ENCODE assay signal across 17 cellular contexts in genomic region chr6:161198176-161198575, GRCh38.
DNase-seq lines count a peak whose midpoint lies in the region; ATAC-seq and TF ChIP-seq lines count a peak whose summit lies in the region.
"Had no signal": no experiment of that assay in that cellular context is flagged by ENCODE, and none has a peak within 500 bp of the region (broad histone marks: within the 10 kb centered on the region; RNA-seq: fewer than 3 reads in every experiment).

No MANE protein-coding gene starts in this region.

- H3K4me3 ChIP-seq in AG10803 (ENCODE audit: low read length) (no peak overlapping the region), fibroblast of the aortic adventitia (ENCODE audit: low read depth, low read length) (no peak overlapping the region)
- H3K4me3 ChIP-seq: GM12878, skin epidermis, upper lobe of right lung had no signal

- no peak for ATAC-seq in HG03432 (IDR thresholded peaks at IDR 0.05; ENCODE audit: unreplicated experiment)
- ATAC-seq: activated naive CD4-positive, alpha-beta T cell treated with anti-CD3 and anti-CD28 coated beads, Interleukin-2, amount 50 U/mL, for 72 hours; activated T-cell treated with anti-CD3 and anti-CD28 coated beads, Interleukin-2, amount 50 U/mL, for 72 hours; GM12878; upper lobe of right lung had no signal

- no peak for TF ChIP-seq CTCF in AG10803 (conservative IDR thresholded peaks at IDR 0.05; ENCODE audit: low read length)
- no peak for TF ChIP-seq CTCF in fibroblast of the aortic adventitia (IDR thresholded peaks at IDR 0.05; ENCODE audit: insufficient read depth, low read length)

- peak; percentile 67 for DNase-seq in AG10803 (ENCODE audit: low read depth)
- peak; percentile 32 for DNase-seq in M059J (ENCODE audit: low read depth)
- peak; percentile 80 for DNase-seq in amniotic epithelial cell (ENCODE audit: low read depth)
- DNase-seq in fibroblast of the aortic adventitia (ENCODE audit: low read depth): peak; percentile 89
- DNase-seq in NCI-H1417 treated with DMSO at 0.1 percent for 48 hours (lab: John Stamatoyannopoulos, UW): no peak
- DNase-seq in GM19240 (ENCODE audit: insufficient read length, low spot score): no peak
- DNase-seq: activated B cell treated with CpG ODN at 0.5 μM for 24 hours; activated T-cell treated with anti-CD3 and anti-CD28 coated beads, Interleukin-2, amount 50 U/mL, for 72 hours; HFFc6; NCI-H1694 treated with DMSO at 0.1 percent for 48 hours; NCI-H446 treated with DMSO at 0.1 percent for 48 hours; stimulated activated CD4-positive, alpha-beta T cell treated with anti-CD3 and anti-CD28 coated beads, Interleukin-4, amount 100 ng/mL, for 1 hour; upper lobe of right lung had no signal

Comparison
In these comparisons a context has a peak if more than half of its experiments do, and no peak if none do; other contexts are left out.
1. DNase-seq: peak in AG10803 (single experiment), M059J (single experiment), amniotic epithelial cell (single experiment) and fibroblast of the aortic adventitia (single experiment); none in NCI-H1417 treated with DMSO at 0.1 percent for 48 hours (single experiment) and GM19240 (single experiment).